ENCODE assay signal across 8 cellular contexts in the genomic region with DNA sequence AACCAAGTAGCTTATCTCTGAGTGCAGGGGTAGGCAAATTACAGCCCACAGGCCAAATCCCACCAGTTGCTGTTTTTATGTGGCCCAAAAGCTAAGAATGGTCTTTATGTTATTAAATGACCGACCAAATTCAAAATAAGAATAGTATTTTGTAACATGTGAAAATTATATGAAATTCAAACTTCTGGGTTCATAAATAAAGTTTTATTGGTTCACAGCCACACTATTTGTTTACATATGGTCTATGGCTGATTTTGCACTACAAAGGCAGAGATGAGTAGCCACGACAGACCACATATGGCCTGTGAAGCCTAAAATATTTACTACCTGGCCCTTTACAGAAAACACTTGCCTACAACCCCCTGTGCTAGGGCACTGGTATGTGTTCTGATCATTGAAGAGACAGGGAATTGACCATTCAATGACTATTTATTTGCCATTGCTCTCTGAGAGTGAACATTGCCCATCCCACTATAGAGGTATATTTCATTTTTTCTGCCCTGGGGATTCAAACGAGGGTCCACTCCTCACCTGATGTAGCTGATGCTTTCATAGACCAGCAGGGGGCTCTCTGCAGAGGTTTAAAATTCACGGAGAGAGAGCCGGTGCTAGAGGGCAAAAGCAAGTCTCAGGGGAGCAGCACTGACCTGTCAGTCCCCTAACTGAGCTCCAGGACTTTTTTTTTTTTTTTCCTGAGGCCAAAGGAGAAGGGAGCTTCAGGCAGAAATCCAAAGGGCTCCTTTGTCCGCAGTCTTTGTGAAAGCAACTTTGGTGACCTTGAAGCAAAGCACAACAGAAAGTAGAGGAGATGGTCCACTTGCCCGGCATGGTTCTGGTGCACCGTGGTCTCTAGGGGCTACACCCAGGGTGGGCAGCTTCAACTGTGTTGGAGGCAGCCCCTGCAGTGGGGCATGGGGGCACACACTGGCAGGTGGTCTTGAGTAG. TPM values are rescaled to one million over a fixed set of nuclear protein-coding genes. Genes with fewer than 3 reads are reported as not detected.
DNase-seq lines count a peak whose midpoint lies in the region; ATAC-seq and TF ChIP-seq lines count a peak whose summit lies in the region.

No MANE protein-coding gene starts in this region.

- H3F3A ChIP-seq in GM23248 (ENCODE audit: insufficient read depth): peaks cover 4% of the 10 kb centered on the region; the same call in 1 of the 2 replicates

- H3K36me3 Mint-ChIP-seq in CD14-positive monocyte: no peaks in the 10 kb centered on the region
- H3K36me3 Mint-ChIP-seq in progenitor cell of endocrine pancreas (ENCODE audit: insufficient read depth): no peaks in the 10 kb centered on the region

- H3K9me3 ChIP-seq in GM23248 (ENCODE audit: low read depth) (no peaks in the 10 kb centered on the region), aorta (ENCODE audit: control insufficient read depth, low read length) (no peaks in the 10 kb centered on the region)

- WGBS in GM23248 (ENCODE audit: low coverage in 1 of 2, low lambda C conversion rate in 2 of 2, missing lambda C conversion rate in 2 of 2), 2 experiments: 41 to 45% methylated on average over 8 of the region's 8 CpGs
- 39 to 41% methylated on average over 8 of the region's 8 CpGs for WGBS in aorta, 2 donors

- no peaks in the 10 kb centered on the region for H3K9me2 ChIP-seq in GM23248 (ENCODE audit: insufficient read depth)

- H3K9ac ChIP-seq in GM23248: no peak overlapping the region

- no peaks in the 10 kb centered on the region for H3K79me2 ChIP-seq in GM23248 (ENCODE audit: insufficient read depth)

- H3K27ac ChIP-seq in GM23248 (no peak overlapping the region), aorta (ENCODE audit: low read depth in 1 of 2, low read length in 2 of 2) (no peak overlapping the region)

- H3K36me3 ChIP-seq in GM23248 (ENCODE audit: low read depth): no peaks in the 10 kb centered on the region
- no peaks in the 10 kb centered on the region for H3K36me3 ChIP-seq in aorta (ENCODE audit: control insufficient read depth in 1 of 2, insufficient read depth in 2 of 2, low read length in 1 of 2)

- H2AFZ ChIP-seq in GM23248: no peak overlapping the region

- H4K20me1 ChIP-seq in GM23248 (ENCODE audit: insufficient read depth): no peaks in the 10 kb centered on the region

- H3K27ac Mint-ChIP-seq in CD14-positive monocyte: peak overlapping the region in 1 of 7 donors; percentile 11
- H3K27ac Mint-ChIP-seq in progenitor cell of endocrine pancreas: no peak overlapping the region

- peaks cover 4% of the 10 kb centered on the region for H3K4me1 Mint-ChIP-seq in CD14-positive monocyte
- no peaks in the 10 kb centered on the region for H3K4me1 Mint-ChIP-seq in progenitor cell of endocrine pancreas (ENCODE audit: low read depth)

- H3K4me3 ChIP-seq in GM23248 (no peak overlapping the region), fibroblast of pulmonary artery (replicated peaks; ENCODE audit: low read depth, low read length) (no peak overlapping the region), aorta (ENCODE audit: low read length in 2 of 2) (no peak overlapping the region)

- H3K27me3 ChIP-seq in GM23248 (replicated peaks; ENCODE audit: insufficient read depth) (no peaks in the 10 kb centered on the region), aorta (ENCODE audit: control insufficient read depth in 1 of 2, insufficient read depth in 2 of 2, low read length in 1 of 2) (no peaks in the 10 kb centered on the region)

- no peak overlapping the region for H3K4me2 ChIP-seq in GM23248 (ENCODE audit: unreplicated experiment)

- H3K4me1 ChIP-seq in GM23248 (ENCODE audit: insufficient read depth) (peaks cover 17% of the 10 kb centered on the region), aorta (ENCODE audit: control insufficient read depth in 1 of 2, insufficient read depth in 2 of 2, low read length in 2 of 2) (no peaks in the 10 kb centered on the region)

- H3K9me3 Mint-ChIP-seq in CD14-positive monocyte (peaks cover 0 to 2% (median 0%) of the 10 kb centered on the region in 7 donors), progenitor cell of endocrine pancreas (ENCODE audit: low read depth) (no peaks in the 10 kb centered on the region)

- no peak for DNase-seq in CD14-positive monocyte (ENCODE audit: low spot score)
- peak; percentile 74 for DNase-seq in GM23248
- DNase-seq in NCI-H526 (lab: John Stamatoyannopoulos, UW): peak; percentile 68 to 91
- peak; percentile 12 for DNase-seq in activated T-cell treated with anti-CD3 and anti-CD28 coated beads for 1 hour (ENCODE audit: low read depth)
- peak; percentile 39 for DNase-seq in fibroblast of pulmonary artery (ENCODE audit: low read depth)
- peak; percentile 29 for DNase-seq in progenitor cell of endocrine pancreas (ENCODE audit: low spot score, unreplicated experiment)
- no peak for DNase-seq in C1 segment of cervical spinal cord (lab: John Stamatoyannopoulos, UW)
- no peak for DNase-seq in aorta

- H3K27me3 Mint-ChIP-seq in CD14-positive monocyte (ENCODE audit: low read depth in 3 of 3) (peaks cover 6 to 13% (median 7%) of the 10 kb centered on the region in 3 donors), progenitor cell of endocrine pancreas (peaks cover 43% of the 10 kb centered on the region)

- intact Hi-C loops in CD14-positive monocyte (cut with micrococcal nuclease): loop anchor here in 1 of 2 donors (2.0 kb wide), 1 partner anchor 76 kb away; no protein-coding TSS in a partner anchor
- intact Hi-C loops in aorta (cut with DNase I): loop anchor here (5.0 kb wide), 1 partner anchor 79 kb away; no protein-coding TSS in a partner anchor

- TF ChIP-seq CTCF in CD14-positive monocyte (IDR thresholded peaks at IDR 0.05) (peak; percentile 87), fibroblast of pulmonary artery (IDR thresholded peaks at IDR 0.05; ENCODE audit: low read length, missing control alignments) (peak; percentile 77), progenitor cell of endocrine pancreas (IDR thresholded peaks at IDR 0.05; ENCODE audit: unreplicated experiment) (peak; percentile 79)

- in situ Hi-C loops in GM23248 (cut with MboI): no loop called here

- no peak for ATAC-seq in aorta (ENCODE audit: low FRiP score)

- H3K4me3 Mint-ChIP-seq in CD14-positive monocyte: no peak overlapping the region
- no peak overlapping the region for H3K4me3 Mint-ChIP-seq in progenitor cell of endocrine pancreas (ENCODE audit: low read depth)

RNA-seq across cellular contexts. Expression of gene GNL2, which starts 7.3 kb away (rescaled TPM):
- polyA plus RNA-seq in CD14-positive monocyte (10 to 100 TPM; 35.4 to 37.2 TPM), GM23248 (2016; fragmentation: Nextera tagmentation; extraction: Ambion mirVana) (65.4 and 67.1 TPM in 2 replicates), aorta (10 to 100 TPM; 38.3 to 47.4 TPM)
- total RNA-seq in GM23248 (2014; rRNA removed; shearing (Covaris generic)): 39.3 and 53.6 TPM in 2 replicates
- total RNA-seq in progenitor cell of endocrine pancreas (50.0 and 55.0 TPM in 2 replicates), aorta (10 to 100 TPM; 33.9 to 43.4 TPM)

RNA-seq across cellular contexts. Expression of gene RSPO1, which starts 31.7 kb away (rescaled TPM):
- polyA plus RNA-seq in CD14-positive monocyte: not detected
- 0.22 TPM in 1 of 2 replicates, not detected in the other for total RNA-seq in GM23248 (2014; rRNA removed; shearing (Covaris generic))
- not detected in 2 replicates for polyA plus RNA-seq in GM23248 (2016; fragmentation: Nextera tagmentation; extraction: Ambion mirVana)
- total RNA-seq in progenitor cell of endocrine pancreas: not detected in 2 replicates
- total RNA-seq in aorta: 1 to 10 TPM in 1 of 2 donors, not detected in 1; 1.2 TPM
- under 1 TPM in 1 of 2 donors, not detected in 1; 0.63 TPM for polyA plus RNA-seq in aorta

RNA-seq across cellular contexts. Expression of gene DNALI1, which starts 46.3 kb away (rescaled TPM):
- polyA plus RNA-seq in CD14-positive monocyte (not detected), GM23248 (2016; fragmentation: Nextera tagmentation; extraction: Ambion mirVana) (1.2 and 2.1 TPM in 2 replicates), aorta (10 to 100 TPM in 1 of 2 donors, 1 to 10 TPM in 1; 6.9 to 21.2 TPM)
- 0.32 and 0.63 TPM in 2 replicates for total RNA-seq in GM23248 (2014; rRNA removed; shearing (Covaris generic))
- total RNA-seq in progenitor cell of endocrine pancreas (72.1 and 75.4 TPM in 2 replicates), aorta (1 to 10 TPM; 5.1 to 6.2 TPM)

RNA-seq across cellular contexts. Expression of gene SNIP1, which starts 48.9 kb away (rescaled TPM):
- polyA plus RNA-seq in CD14-positive monocyte: 1 to 10 TPM; 1.6 to 3.3 TPM
- total RNA-seq in GM23248 (2014; rRNA removed; shearing (Covaris generic)): 12.3 and 12.4 TPM in 2 replicates
- polyA plus RNA-seq in GM23248 (2016; fragmentation: Nextera tagmentation; extraction: Ambion mirVana): 7.4 and 9.8 TPM in 2 replicates
- total RNA-seq in progenitor cell of endocrine pancreas: 17.1 and 18.2 TPM in 2 replicates
- total RNA-seq in aorta: 10 to 100 TPM; 16.0 to 20.3 TPM
- 1 to 10 TPM; 4.8 to 6.1 TPM for polyA plus RNA-seq in aorta

Comparison
In these comparisons a context has a peak if more than half of its experiments do, and no peak if none do; other contexts are left out.
1. DNase-seq: peak in GM23248 (single experiment), NCI-H526 (2 of 2), activated T-cell treated with anti-CD3 and anti-CD28 coated beads for 1 hour (single experiment), fibroblast of pulmonary artery (single experiment) and progenitor cell of endocrine pancreas (single experiment); none in CD14-positive monocyte (single experiment), C1 segment of cervical spinal cord (0 of 14) and aorta (0 of 2).
2. RNA of gene DNALI1, which starts 46.3 kb away (total RNA-seq): 72.1 to 75.4 TPM in progenitor cell of endocrine pancreas; 5.1 to 6.2 TPM in aorta and 0.32 to 0.63 TPM in GM23248; every median in the first group is over 10 times any median in the second.
3. Peak in every context shown above with its lines, with median percentiles within 50 percentile points of each other: CTCF ChIP-seq.